In the genomic region with DNA sequence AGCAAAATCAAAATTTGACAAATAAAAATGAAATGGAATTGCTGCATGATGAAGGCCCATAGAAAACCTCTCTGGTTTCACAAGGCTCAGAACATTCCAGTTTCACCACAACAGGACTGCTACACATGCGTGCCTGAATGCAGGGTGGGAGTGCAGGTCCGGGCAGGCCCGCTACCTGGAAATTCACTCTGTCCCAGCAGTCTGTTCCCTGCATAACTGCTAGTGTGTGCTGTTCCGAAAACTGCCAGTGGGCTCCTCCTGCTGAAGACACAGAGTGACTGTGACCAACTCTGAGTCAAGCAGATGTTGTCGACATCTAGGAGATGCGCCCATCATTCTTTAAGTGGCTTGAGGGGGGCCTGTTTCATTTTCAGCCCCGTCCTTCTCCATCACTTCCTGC, we compare ENCODE assay signal across 18 cellular contexts.
A peak's percentile ranks its signal among the peaks of the same experiment; 100 is the strongest.
DNase-seq lines count a peak whose midpoint lies in the region; ATAC-seq and TF ChIP-seq lines count a peak whose summit lies in the region.
"Had no signal": no experiment of that assay in that cellular context is flagged by ENCODE, and none has a peak within 500 bp of the region (broad histone marks: within the 10 kb centered on the region; RNA-seq: fewer than 3 reads in every experiment).

No MANE protein-coding gene starts in this region.

- H3K9ac ChIP-seq in smooth muscle cell (ENCODE audit: low read depth) = no peak overlapping the region
- H3K9ac ChIP-seq: GM23248 had no signal

- H3K4me3 Mint-ChIP-seq in T-helper 2 cell treated with Interferon-gamma antibody and Interleukin-4, amounts not matched to agents 5 μg/mL and 100 μg/mL, for 36 hours = no peak overlapping the region

- peak; percentile 4 for DNase-seq in NCI-H1694 (lab: John Stamatoyannopoulos, UW)
- DNase-seq in breast epithelium (ENCODE audit: low spot score in 2 of 2) = peak in 1 of 2 donors; percentile 80
- DNase-seq in islet precursor cell = peak; percentile 73
- DNase-seq in smooth muscle cell (lab: John Stamatoyannopoulos, UW; ENCODE audit: unreplicated experiment) = no peak
- DNase-seq in tibial artery = no peak
- DNase-seq in cortex of kidney (lab: John Stamatoyannopoulos, UW) = no peak
- no peak for DNase-seq in T-helper 2 cell treated with Interferon-gamma antibody and Interleukin-4, amounts not matched to agents 5 μg/mL and 100 μg/mL, for 36 hours (ENCODE audit: low spot score)
- DNase-seq: DMS79, GF-D8, GM23248, KG1, NCI-H1092 treated with DMSO at 0.1 percent for 48 hours, NCI-H187 treated with DMSO at 0.1 percent for 48 hours, NCI-H510A treated with DMSO at 0.1 percent for 48 hours, Peyer's patch, SHP77 treated with DMSO at 0.1 percent for 48 hours had no signal

- H2AFZ ChIP-seq in smooth muscle cell (ENCODE audit: low read depth) = peak overlapping the region; percentile 77
- H2AFZ ChIP-seq: GM23248 had no signal

- TF ChIP-seq CTCF in breast epithelium (IDR thresholded peaks at IDR 0.05) (peak in 1 of 3 donors; percentile 33), smooth muscle cell (IDR thresholded peaks at IDR 0.05; ENCODE audit: borderline replicate concordance, insufficient read depth, poor library complexity, severe bottlenecking) (no peak), tibial artery (IDR thresholded peaks at IDR 0.05) (no peak)

- peak overlapping the region; percentile 38 to 80 for H3K27ac ChIP-seq in breast epithelium
- H3K27ac ChIP-seq in smooth muscle cell (ENCODE audit: low read depth) = peak overlapping the region; percentile 24
- H3K27ac ChIP-seq in tibial artery = no peak overlapping the region
- H3K27ac ChIP-seq: GM23248, Peyer's patch had no signal

- H3K27me3 ChIP-seq in breast epithelium (no peaks in the 10 kb centered on the region), smooth muscle cell (ENCODE audit: low read depth) (no peaks in the 10 kb centered on the region), tibial artery (no peaks in the 10 kb centered on the region)
- H3K27me3 ChIP-seq: Peyer's patch had no signal

- H3K4me3 ChIP-seq in breast epithelium (no peak overlapping the region), smooth muscle cell (no peak overlapping the region), tibial artery (no peak overlapping the region)
- H3K4me3 ChIP-seq: GM23248, Peyer's patch had no signal

- no peaks in the 10 kb centered on the region for H3K9me3 ChIP-seq in breast epithelium
- H3K9me3 ChIP-seq in smooth muscle cell (replicated peaks; ENCODE audit: low read depth) = no peaks in the 10 kb centered on the region
- no peaks in the 10 kb centered on the region for H3K9me3 ChIP-seq in tibial artery
- H3K9me3 ChIP-seq: Caco-2, Peyer's patch had no signal

- no peaks in the 10 kb centered on the region for H3K9me3 Mint-ChIP-seq in T-helper 2 cell treated with Interferon-gamma antibody and Interleukin-4, amounts not matched to agents 5 μg/mL and 100 μg/mL, for 36 hours

- no peak for ATAC-seq in HG02885 (IDR thresholded peaks at IDR 0.05; ENCODE audit: poor library complexity, unreplicated experiment)

- H3K79me2 ChIP-seq in smooth muscle cell (ENCODE audit: low read depth) = no peaks in the 10 kb centered on the region

- TF ChIP-seq POLR2A in breast epithelium (IDR thresholded peaks at IDR 0.05) = no peak

- H3K36me3 Mint-ChIP-seq in T-helper 2 cell treated with Interferon-gamma antibody and Interleukin-4, amounts not matched to agents 5 μg/mL and 100 μg/mL, for 36 hours (ENCODE audit: low read depth) = no peaks in the 10 kb centered on the region

- no peaks in the 10 kb centered on the region for H3F3A ChIP-seq in smooth muscle cell (ENCODE audit: low read depth)

- peaks cover 7% of the 10 kb centered on the region for H3K4me1 Mint-ChIP-seq in T-helper 2 cell treated with Interferon-gamma antibody and Interleukin-4, amounts not matched to agents 5 μg/mL and 100 μg/mL, for 36 hours (ENCODE audit: low read depth)

- peaks cover 9% of the 10 kb centered on the region for H3K27me3 Mint-ChIP-seq in T-helper 2 cell treated with Interferon-gamma antibody and Interleukin-4, amounts not matched to agents 5 μg/mL and 100 μg/mL, for 36 hours (ENCODE audit: low read depth)

- H3K36me3 ChIP-seq in breast epithelium (no peaks in the 10 kb centered on the region), smooth muscle cell (ENCODE audit: low read depth) (no peaks in the 10 kb centered on the region), tibial artery (no peaks in the 10 kb centered on the region)
- H3K36me3 ChIP-seq: Peyer's patch had no signal

- 71% methylated on average over 7 of the region's 7 CpGs for WGBS in smooth muscle cell (ENCODE audit: low lambda C conversion rate)

- peak overlapping the region; percentile 10 for H3K4me2 ChIP-seq in smooth muscle cell

- H3K4me1 ChIP-seq in breast epithelium (no peaks in the 10 kb centered on the region), smooth muscle cell (ENCODE audit: low read depth) (no peaks in the 10 kb centered on the region), tibial artery (no peaks in the 10 kb centered on the region)
- H3K4me1 ChIP-seq: Caco-2, Peyer's patch had no signal

- H4K20me1 ChIP-seq in smooth muscle cell (ENCODE audit: low read depth) = no peaks in the 10 kb centered on the region

- intact Hi-C loops in breast epithelium (cut with DNase I; ENCODE audit: low total_unique reads) = no loop called here
- intact Hi-C loops in tibial artery (cut with DNase I; ENCODE audit: low total_unique reads) = no loop called here

- no peak overlapping the region for H3K27ac Mint-ChIP-seq in T-helper 2 cell treated with Interferon-gamma antibody and Interleukin-4, amounts not matched to agents 5 μg/mL and 100 μg/mL, for 36 hours

Comparison
In these comparisons a context has a peak if more than half of its experiments do, and no peak if none do; other contexts are left out.
1. DNase-seq: peak in NCI-H1694 (single experiment) and islet precursor cell (single experiment); none in smooth muscle cell (single experiment), tibial artery (0 of 2), cortex of kidney (single experiment) and T-helper 2 cell treated with Interferon-gamma antibody and Interleukin-4, amounts not matched to agents 5 μg/mL and 100 μg/mL, for 36 hours (single experiment).
2. H3K27ac ChIP-seq: peak in breast epithelium (2 of 2) and smooth muscle cell (single experiment); none in tibial artery (0 of 2).